In genomic region chr9:19101203-19101602, GRCh38 we compare ENCODE assay signal across 1 cellular context.
TF ChIP-seq lines count a peak whose summit lies in the region.

No MANE protein-coding gene starts in this region.

TF ChIP-seq in HCT116, 20 proteins besides CTCF, POLR2A, EP300 and RAD21 (continued from another document):
- TF ChIP-seq ATF3 (IDR thresholded peaks at IDR 0.05) = no peak
- no peak for TF ChIP-seq POLR2AphosphoS5 (IDR thresholded peaks at IDR 0.05; ENCODE audit: low read depth, low read length)
- no peak for TF ChIP-seq CBX3 (IDR thresholded peaks at IDR 0.05; ENCODE audit: low read depth)
- no peak for TF ChIP-seq EGR1 (IDR thresholded peaks at IDR 0.05; ENCODE audit: low read depth)
- no peak for TF ChIP-seq SP1 (IDR thresholded peaks at IDR 0.05; ENCODE audit: low read depth)
- no peak for TF ChIP-seq REST (IDR thresholded peaks at IDR 0.05; ENCODE audit: low read depth)
- no peak for TF ChIP-seq YY1 (IDR thresholded peaks at IDR 0.05; ENCODE audit: extremely low read depth, insufficient replicate concordance, low read depth, low read length)
